In genomic region chr3:37859354-37859753, GRCh38 we compare ENCODE assay signal across 16 cellular contexts. TPM values are rescaled to one million over a fixed set of nuclear protein-coding genes. Genes with fewer than 3 reads are reported as not detected.
A peak's percentile ranks its signal among the peaks of the same experiment; 100 is the strongest.
DNase-seq lines count a peak whose midpoint lies in the region; ATAC-seq and TF ChIP-seq lines count a peak whose summit lies in the region.
"Had no signal": no experiment of that assay in that cellular context is flagged by ENCODE, and none has a peak within 500 bp of the region (broad histone marks: within the 10 kb centered on the region; RNA-seq: fewer than 3 reads in every experiment).

No MANE protein-coding gene starts in this region.

- H3K79me2 ChIP-seq in Loucy (ENCODE audit: insufficient read depth, low read length) (no peaks in the 10 kb centered on the region; the same call in 1 of the 2 replicates), parathyroid adenoma (peaks cover 5% of the 10 kb centered on the region), mesendoderm (ENCODE audit: control insufficient read depth, insufficient read depth, low read length) (no peaks in the 10 kb centered on the region)

- H3K4ac ChIP-seq in mesendoderm (ENCODE audit: low read depth, low read length) = no peak overlapping the region

- H4K8ac ChIP-seq in mesendoderm (ENCODE audit: low read depth, low read length) = no peak overlapping the region

- no peak overlapping the region for H2BK5ac ChIP-seq in mesendoderm (ENCODE audit: low read length)

- H3K27me3 ChIP-seq in Loucy (ENCODE audit: insufficient read depth, low read length, poor library complexity, severe bottlenecking) (no peaks in the 10 kb centered on the region), dorsolateral prefrontal cortex (no peaks in the 10 kb centered on the region), parathyroid adenoma (ENCODE audit: control insufficient read depth, insufficient read depth, low read length) (no peaks in the 10 kb centered on the region), mesendoderm (ENCODE audit: insufficient read depth, low read length, poor library complexity) (no peaks in the 10 kb centered on the region)
- H3K27me3 ChIP-seq: ovary had no signal

- H3K9me3 Mint-ChIP-seq in type B pancreatic cell = no peaks in the 10 kb centered on the region
- H3K9me3 Mint-ChIP-seq in effector memory CD8-positive, alpha-beta T cell = no peaks in the 10 kb centered on the region
- H3K9me3 Mint-ChIP-seq: activated T-cell treated with anti-CD3 and anti-CD28 coated beads, Interleukin-2, amount 50 U/mL, for 4 hours; central memory CD8-positive, alpha-beta T cell had no signal

- no peak for ATAC-seq in effector memory CD8-positive, alpha-beta T cell (replicated peaks)
- no peak for ATAC-seq in HG03457 (IDR thresholded peaks at IDR 0.05; ENCODE audit: unreplicated experiment)
- ATAC-seq: activated T-cell treated with anti-CD3 and anti-CD28 coated beads, Interleukin-2, amount 50 U/mL, for 4 hours had no signal

- H3K9me2 ChIP-seq in Loucy (replicated peaks; ENCODE audit: low read depth, low read length) = no peaks in the 10 kb centered on the region

- H3K4me3 ChIP-seq in Loucy (ENCODE audit: low read length, poor library complexity, severe bottlenecking) (no peak overlapping the region), dorsolateral prefrontal cortex (peak overlapping the region in 3 of 59 donors; percentile 69 to 81 (median 78)), parathyroid adenoma (ENCODE audit: low read depth, low read length) (no peak overlapping the region), mesendoderm (ENCODE audit: low read length) (no peak overlapping the region)
- H3K4me3 ChIP-seq: ovary had no signal

- H3K36me3 Mint-ChIP-seq in type B pancreatic cell = peaks cover 4% of the 10 kb centered on the region
- no peaks in the 10 kb centered on the region for H3K36me3 Mint-ChIP-seq in effector memory CD8-positive, alpha-beta T cell (ENCODE audit: insufficient read depth)

- no peak overlapping the region for H3K23ac ChIP-seq in mesendoderm (ENCODE audit: low read length)

- H3K36me3 ChIP-seq in Loucy (ENCODE audit: insufficient read depth, low read length) (no peaks in the 10 kb centered on the region), parathyroid adenoma (ENCODE audit: control insufficient read depth, insufficient read depth, low read length) (no peaks in the 10 kb centered on the region), mesendoderm (ENCODE audit: control insufficient read depth, insufficient read depth, low read length) (no peaks in the 10 kb centered on the region)
- H3K36me3 ChIP-seq: ovary had no signal

- H2BK15ac ChIP-seq in mesendoderm (replicated peaks; ENCODE audit: low read depth) = no peak overlapping the region

- H3K27me3 Mint-ChIP-seq in type B pancreatic cell = no peaks in the 10 kb centered on the region
- H3K27me3 Mint-ChIP-seq in effector memory CD8-positive, alpha-beta T cell = peaks cover 23 to 47% of the 10 kb centered on the region in 2 donors

- no peak overlapping the region for H3K56ac ChIP-seq in mesendoderm (ENCODE audit: low read length)

- H2AFZ ChIP-seq in Loucy (ENCODE audit: low read length) (no peak overlapping the region), parathyroid adenoma (no peak overlapping the region)

- H3K79me1 ChIP-seq in mesendoderm (ENCODE audit: low read length) = peaks cover 2% of the 10 kb centered on the region

- 0 out of 2 replicates have a peak, but pooled peaks cover 6% of the 10 kb centered on the region for H3F3A ChIP-seq in Loucy (ENCODE audit: low read depth)

- H3K4me1 Mint-ChIP-seq in type B pancreatic cell (ENCODE audit: unreplicated experiment) = peaks cover 22% of the 10 kb centered on the region
- peaks cover 6 to 10% of the 10 kb centered on the region in 2 donors for H3K4me1 Mint-ChIP-seq in effector memory CD8-positive, alpha-beta T cell (ENCODE audit: low read depth in 2 of 2)

- H3K4me3 Mint-ChIP-seq in type B pancreatic cell = peak overlapping the region; percentile 52
- H3K4me3 Mint-ChIP-seq in effector memory CD8-positive, alpha-beta T cell = no peak overlapping the region

- H3K27ac Mint-ChIP-seq in type B pancreatic cell = no peak overlapping the region
- H3K27ac Mint-ChIP-seq in effector memory CD8-positive, alpha-beta T cell = no peak overlapping the region

- H3K4me2 ChIP-seq in Loucy (ENCODE audit: low read depth, low read length, poor library complexity, severe bottlenecking) = peak overlapping the region; percentile 93
- peak overlapping the region; percentile 64 for H3K4me2 ChIP-seq in parathyroid adenoma (ENCODE audit: low read length)
- H3K4me2 ChIP-seq in mesendoderm (ENCODE audit: low read length) = no peak overlapping the region

- H2BK120ac ChIP-seq in mesendoderm (ENCODE audit: low read depth, low read length) = no peak overlapping the region

- no CpG with 5 or more reads among the region's 2 CpGs for WGBS in mesendoderm (ENCODE audit: extremely low coverage, insufficient coverage, low lambda C conversion rate)

- no peak overlapping the region for H4K5ac ChIP-seq in mesendoderm (ENCODE audit: low read length)

- H3K9me3 ChIP-seq in Loucy (ENCODE audit: insufficient read depth, low read depth, low read length) = no peaks in the 10 kb centered on the region
- H3K9me3 ChIP-seq in parathyroid adenoma (ENCODE audit: control insufficient read depth, low read length) = no peaks in the 10 kb centered on the region
- H3K9me3 ChIP-seq: ovary had no signal

- no peaks in the 10 kb centered on the region for H4K20me1 ChIP-seq in Loucy (ENCODE audit: insufficient read depth, low read length, poor library complexity, severe bottlenecking)

- H3K18ac ChIP-seq in mesendoderm (ENCODE audit: low read length) = no peak overlapping the region

- H2AK5ac ChIP-seq in mesendoderm (ENCODE audit: low read length) = no peak overlapping the region

- no peak for TF ChIP-seq CTCF in Loucy (conservative IDR thresholded peaks at IDR 0.05; ENCODE audit: low read length)
- TF ChIP-seq CTCF in dorsolateral prefrontal cortex (IDR thresholded peaks at IDR 0.05 in 54 of 56, conservative IDR thresholded peaks at IDR 0.05 in 2 of 56; ENCODE audit: low read depth in 1 of 56, partially characterized antibody in 56 of 56) = no peak
- TF ChIP-seq CTCF in parathyroid adenoma (IDR thresholded peaks at IDR 0.05) = no peak
- TF ChIP-seq CTCF in type B pancreatic cell (conservative IDR thresholded peaks at IDR 0.05) = no peak

- no peak for DNase-seq in dorsolateral prefrontal cortex
- DNase-seq in type B pancreatic cell (ENCODE audit: extremely low spot score, unreplicated experiment) = no peak
- no peak for DNase-seq in effector memory CD8-positive, alpha-beta T cell
- DNase-seq in mesendoderm = no peak
- DNase-seq: activated CD4-positive, alpha-beta T cell treated with anti-CD3 and anti-CD28 coated beads, Interleukin-2, amount 50 U/mL, for 48 hours; activated T-cell treated with anti-CD3 and anti-CD28 coated beads, Interleukin-2, amount 50 U/mL, for 4 hours; foreskin fibroblast; NCI-H2029; NCI-H524 treated with DMSO at 0.1 percent for 48 hours; OCI-M1; ovary; stimulated activated naive CD4-positive, alpha-beta T cell treated with Interleukin-2 at 50 U/mL for 16 hours had no signal

- intact Hi-C loops in dorsolateral prefrontal cortex (cut with DNase I) = loop anchor here in 1 of 2 donors (10.0 kb wide), 2 partner anchors 275 to 625 kb away; partner anchors contain the start of genes ACAA1 and MYD88

- H3K27ac ChIP-seq in dorsolateral prefrontal cortex (peak overlapping the region in 44 of 59 donors; percentile 18 to 97 (median 90)), parathyroid adenoma (no peak overlapping the region), mesendoderm (ENCODE audit: low read depth, low read length) (no peak overlapping the region)

- peak overlapping the region; percentile 9 for H3K9ac ChIP-seq in Loucy (ENCODE audit: low read depth, low read length, poor library complexity, severe bottlenecking)
- no peak overlapping the region for H3K9ac ChIP-seq in parathyroid adenoma
- no peak overlapping the region for H3K9ac ChIP-seq in mesendoderm (ENCODE audit: low read length)

- H3K4me1 ChIP-seq in Loucy (ENCODE audit: insufficient read depth, low read length, poor library complexity, severe bottlenecking) = peaks cover 17% of the 10 kb centered on the region
- H3K4me1 ChIP-seq in parathyroid adenoma = peaks cover 9% of the 10 kb centered on the region
- H3K4me1 ChIP-seq in mesendoderm (ENCODE audit: control insufficient read depth, low read depth, low read length) = peaks cover 5% of the 10 kb centered on the region

RNA-seq across cellular contexts. Expression of gene CTDSPL, which starts 2.3 kb away (rescaled TPM):
- total RNA-seq in dorsolateral prefrontal cortex (10 to 100 TPM; 22.0 to 78.0 (median 36.6) TPM), type B pancreatic cell (ENCODE audit: low replicate concordance) (72.7 and 98.4 TPM in 2 replicates)
- 7.6 TPM for polyA plus RNA-seq in mesendoderm (2013, experiment 1 of 2)
- 8.1 TPM for polyA plus RNA-seq in mesendoderm (2013, experiment 2 of 2)

Comparison
In these comparisons a context has a peak if more than half of its experiments do, and no peak if none do; other contexts are left out.
1. H3K27ac ChIP-seq: peak in dorsolateral prefrontal cortex (44 of 59); none in parathyroid adenoma (single experiment) and mesendoderm (single experiment).